ENCODE assay signal across 13 cellular contexts in genomic region chr13:26679945-26680516, GRCh38.
DNase-seq lines count a peak whose midpoint lies in the region; ATAC-seq and TF ChIP-seq lines count a peak whose summit lies in the region.
"Had no signal": no experiment of that assay in that cellular context is flagged by ENCODE, and none has a peak within 500 bp of the region (broad histone marks: within the 10 kb centered on the region; RNA-seq: fewer than 3 reads in every experiment).

No MANE protein-coding gene starts in this region.

- H2BK12ac ChIP-seq in mesenchymal stem cell (ENCODE audit: low read length in 2 of 2), result peak overlapping the region; percentile 37 to 79

- no peaks in the 10 kb centered on the region for H3K27me3 ChIP-seq in mesenchymal stem cell (ENCODE audit: control insufficient read depth in 1 of 2, insufficient read depth in 1 of 2, low read length in 2 of 2)
- H3K27me3 ChIP-seq: uterus had no signal

- no peak overlapping the region for H2AK5ac ChIP-seq in mesenchymal stem cell (ENCODE audit: low read length, severe bottlenecking)

- H3K14ac ChIP-seq in mesenchymal stem cell (ENCODE audit: low read length in 2 of 2), result peak overlapping the region in 1 of 2 experiments; percentile 18

- DNase-seq in Ammon's horn (ENCODE audit: low spot score) (peak; percentile 35), NCI-H2171 (lab: John Stamatoyannopoulos, UW) (peak; percentile 3), choroid plexus epithelial cell (ENCODE audit: low read depth) (peak; percentile 76), mesenchymal stem cell (peak; percentile 38), SHP77 treated with DMSO at 0.1 percent for 48 hours (lab: John Stamatoyannopoulos, UW) (no peak)
- no peak for DNase-seq in central memory CD4-positive, alpha-beta T cell
- DNase-seq: GDM1, naive B cell, NCI-H1436 treated with DMSO at 0.1 percent for 48 hours, uterus had no signal

- no peak for TF ChIP-seq CTCF in choroid plexus epithelial cell (conservative IDR thresholded peaks at IDR 0.05; ENCODE audit: low read depth, low read length)

- H2AFZ ChIP-seq in mesenchymal stem cell (ENCODE audit: low read depth, low read length), result peak overlapping the region; percentile 10

- H3K9me3 ChIP-seq in mesenchymal stem cell (ENCODE audit: control insufficient read depth, low read length), result no peaks in the 10 kb centered on the region
- H3K9me3 ChIP-seq: uterus had no signal

- H3K9ac ChIP-seq in mesenchymal stem cell (ENCODE audit: low read length), result peak overlapping the region; percentile 76

- peaks cover 1% of the 10 kb centered on the region for H3K79me1 ChIP-seq in mesenchymal stem cell (replicated peaks; ENCODE audit: low read length, poor library complexity, severe bottlenecking)

- H2BK5ac ChIP-seq in mesenchymal stem cell (ENCODE audit: low read depth, low read length, poor library complexity, severe bottlenecking), result no peak overlapping the region

- 68% methylated on average over 11 of the region's 11 CpGs for WGBS in mesenchymal stem cell

- H3K36me3 ChIP-seq in mesenchymal stem cell (ENCODE audit: control insufficient read depth in 1 of 2, insufficient read depth in 2 of 2, low read depth in 1 of 2, low read length in 2 of 2), result peaks cover 33 to 71% of the 10 kb centered on the region in 2 experiments
- H3K36me3 ChIP-seq: uterus had no signal

- peak overlapping the region in 1 of 2 experiments; percentile 37 for H3K23ac ChIP-seq in mesenchymal stem cell (ENCODE audit: low read length in 2 of 2)

- H3K4me2 ChIP-seq in mesenchymal stem cell (ENCODE audit: low read length, poor library complexity, severe bottlenecking), result peak overlapping the region; percentile 44
- H3K4me2 ChIP-seq: smooth muscle cell had no signal

- H3K27ac ChIP-seq in mesenchymal stem cell (ENCODE audit: low read length, poor library complexity, severe bottlenecking), result peak overlapping the region; percentile 66
- H3K27ac ChIP-seq: uterus had no signal

- H2BK120ac ChIP-seq in mesenchymal stem cell (ENCODE audit: low read depth, low read length), result peak overlapping the region; percentile 27

- peak overlapping the region; percentile 19 for H3K4me3 ChIP-seq in choroid plexus epithelial cell (ENCODE audit: low read depth, low read length)
- H3K4me3 ChIP-seq in mesenchymal stem cell (ENCODE audit: insufficient read depth in 1 of 2, low read depth in 1 of 2, low read length in 2 of 2), result peak overlapping the region in 1 of 2 experiments; percentile 14
- H3K4me3 ChIP-seq: smooth muscle cell, uterus had no signal

- H2BK15ac ChIP-seq in mesenchymal stem cell (ENCODE audit: low read depth, poor library complexity, severe bottlenecking), result no peak overlapping the region

- peak overlapping the region in 1 of 2 experiments; percentile 53 for H3K4ac ChIP-seq in mesenchymal stem cell (ENCODE audit: low read depth in 1 of 2, low read length in 2 of 2)

- H4K8ac ChIP-seq in mesenchymal stem cell (ENCODE audit: low read length), result peak overlapping the region; percentile 93

- ATAC-seq in HG02981 (IDR thresholded peaks at IDR 0.05; ENCODE audit: unreplicated experiment) (no peak), HG02870 (IDR thresholded peaks at IDR 0.05; ENCODE audit: unreplicated experiment) (no peak)

- peak overlapping the region; percentile 64 for H4K91ac ChIP-seq in mesenchymal stem cell (ENCODE audit: low read length)

- peaks cover 10% of the 10 kb centered on the region for H3K4me1 ChIP-seq in mesenchymal stem cell (ENCODE audit: control insufficient read depth, insufficient read depth, low read depth, low read length)
- H3K4me1 ChIP-seq: uterus had no signal

- peak overlapping the region; percentile 26 to 46 for H3K18ac ChIP-seq in mesenchymal stem cell (ENCODE audit: low read depth in 1 of 2, low read length in 2 of 2)

Comparison
In these comparisons a context has a peak if more than half of its experiments do, and no peak if none do; other contexts are left out.
1. DNase-seq: peak in Ammon's horn (single experiment), NCI-H2171 (single experiment), choroid plexus epithelial cell (single experiment) and mesenchymal stem cell (single experiment); none in central memory CD4-positive, alpha-beta T cell (single experiment) and SHP77 treated with DMSO at 0.1 percent for 48 hours (single experiment).